7 cellular contexts compared by ENCODE assay signal in genomic region chrX:56733459-56734046, GRCh38. TPM values are rescaled to one million over a fixed set of nuclear protein-coding genes. Genes with fewer than 3 reads are reported as not detected.
DNase-seq lines count a peak whose midpoint lies in the region; ATAC-seq and TF ChIP-seq lines count a peak whose summit lies in the region.

No MANE protein-coding gene starts in this region.

- DNase-seq in GM06990 (ENCODE audit: extremely low read depth, insufficient read length) (no peak), OCI-LY7 (ENCODE audit: low spot score) (peak; percentile 54), renal cortical epithelial cell (ENCODE audit: low read depth) (peak; percentile 41)

- H3K4me3 ChIP-seq in GM06990 (replicated peaks; ENCODE audit: low read depth, low read length), result no peak overlapping the region
- no peak overlapping the region for H3K4me3 ChIP-seq in OCI-LY7 (ENCODE audit: low read depth, low read length, poor library complexity, severe bottlenecking)
- no peak overlapping the region for H3K4me3 ChIP-seq in gastroesophageal sphincter

- H3K27ac ChIP-seq in OCI-LY7 (ENCODE audit: low read depth, low read length, poor library complexity, severe bottlenecking), result no peak overlapping the region
- no peak overlapping the region for H3K27ac ChIP-seq in gastroesophageal sphincter

- POLR2A ChIA-PET in OCI-LY7 (lab: Charles Lee), result interaction anchor here (0.6 kb wide), 1 partner anchor 1142 kb away, joined by 3 read pairs; no protein-coding TSS in a partner anchor

- TF ChIP-seq CTCF in GM06990 (IDR thresholded peaks at IDR 0.05; ENCODE audit: insufficient read depth, low read length, poor library complexity, severe bottlenecking), result peak; percentile 71
- TF ChIP-seq CTCF in OCI-LY7 (conservative IDR thresholded peaks at IDR 0.05; ENCODE audit: low read length), result peak; percentile 77
- peak; percentile 26 to 74 (median 45) for TF ChIP-seq CTCF in gastroesophageal sphincter (IDR thresholded peaks at IDR 0.05)

- no peaks in the 10 kb centered on the region for H3K9me3 Mint-ChIP-seq in activated T-helper 17 cell treated with anti-CD3 and anti-CD28 coated beads, Interleukin-2, amount 50 U/mL, for 72 hours

- H2AFZ ChIP-seq in OCI-LY7 (ENCODE audit: low read length), result no peak overlapping the region

- peaks cover 56% of the 10 kb centered on the region for H3K79me2 ChIP-seq in OCI-LY7 (ENCODE audit: insufficient read depth, low read depth, low read length)

- H3K4me1 ChIP-seq in OCI-LY7 (ENCODE audit: insufficient read depth, low read length, poor library complexity, severe bottlenecking) (peaks cover 8% of the 10 kb centered on the region), gastroesophageal sphincter (peaks cover 0 to 18% (median 0%) of the 10 kb centered on the region in 3 donors)

- H3K36me3 Mint-ChIP-seq in activated T-helper 17 cell treated with anti-CD3 and anti-CD28 coated beads, Interleukin-2, amount 50 U/mL, for 72 hours (ENCODE audit: low read depth), result peaks cover 52% of the 10 kb centered on the region

- H3K27me3 Mint-ChIP-seq in activated T-helper 17 cell treated with anti-CD3 and anti-CD28 coated beads, Interleukin-2, amount 50 U/mL, for 72 hours, result no peaks in the 10 kb centered on the region

- peak; percentile 35 for ATAC-seq in HG02678 (IDR thresholded peaks at IDR 0.05; ENCODE audit: unreplicated experiment)
- peak; percentile 37 for ATAC-seq in activated T-helper 17 cell treated with anti-CD3 and anti-CD28 coated beads, Interleukin-2, amount 50 U/mL, for 72 hours (replicated peaks)
- ATAC-seq in gastroesophageal sphincter, result peak; percentile 25
- ATAC-seq in HG03045 (IDR thresholded peaks at IDR 0.05; ENCODE audit: unreplicated experiment), result no peak

- H3K4me1 Mint-ChIP-seq in activated T-helper 17 cell treated with anti-CD3 and anti-CD28 coated beads, Interleukin-2, amount 50 U/mL, for 72 hours, result peaks cover 12% of the 10 kb centered on the region

- no TSS peak for BruUV-seq in OCI-LY7 (replicated peaks; lab: Mats Ljungman, UMichigan)

- no peak for TF ChIP-seq POLR2A in gastroesophageal sphincter (IDR thresholded peaks at IDR 0.05)

- H3K9me2 ChIP-seq in OCI-LY7 (ENCODE audit: insufficient read depth, low read length), result no peaks in the 10 kb centered on the region

- 46 to 49% methylated on average over 2 of the region's 2 CpGs for WGBS in gastroesophageal sphincter (ENCODE audit: low coverage in 1 of 2), 2 donors

- no peak overlapping the region for H3K27ac Mint-ChIP-seq in activated T-helper 17 cell treated with anti-CD3 and anti-CD28 coated beads, Interleukin-2, amount 50 U/mL, for 72 hours

- TF ChIP-seq EP300 in gastroesophageal sphincter (IDR thresholded peaks at IDR 0.05), result no peak

- H3K36me3 ChIP-seq in GM06990 (ENCODE audit: control insufficient read depth, insufficient read depth, low read length), result no peaks in the 10 kb centered on the region; the same call in 1 of the 2 replicates
- peaks cover 24% of the 10 kb centered on the region for H3K36me3 ChIP-seq in OCI-LY7 (ENCODE audit: insufficient read depth, low read length)
- H3K36me3 ChIP-seq in gastroesophageal sphincter, result peaks cover 0 to 6% of the 10 kb centered on the region in 2 donors

- H3K9me3 ChIP-seq in OCI-LY7 (ENCODE audit: low read length) (no peaks in the 10 kb centered on the region), gastroesophageal sphincter (no peaks in the 10 kb centered on the region)

- intact Hi-C loops in OCI-LY7 (cut with micrococcal nuclease; ENCODE audit: unreplicated experiment), result no loop called here

- no peak overlapping the region for H3K4me3 Mint-ChIP-seq in activated T-helper 17 cell treated with anti-CD3 and anti-CD28 coated beads, Interleukin-2, amount 50 U/mL, for 72 hours

- CTCF ChIA-PET in OCI-LY7 (lab: Charles Lee; ENCODE audit: unreplicated experiment), result no interaction called here

- H3K4me2 ChIP-seq in OCI-LY7 (ENCODE audit: low read length), result no peak overlapping the region

- H4K20me1 ChIP-seq in OCI-LY7 (ENCODE audit: insufficient read depth, low read length), result no peaks in the 10 kb centered on the region

- H3K27me3 ChIP-seq in GM06990 (replicated peaks; ENCODE audit: control insufficient read depth, insufficient read depth, low read length) (no peaks in the 10 kb centered on the region), gastroesophageal sphincter (no peaks in the 10 kb centered on the region)

RNA-seq across cellular contexts. Expression of gene NBDY, which starts 4.5 kb away (rescaled TPM):
- total RNA-seq in OCI-LY7 (2014; rRNA removed; shearing (Covaris generic)), result 5.4 and 6.3 TPM in 2 replicates
- 32.9 and 38.7 TPM in 2 replicates for total RNA-seq in OCI-LY7 (2022)
- 10 to 100 TPM; 33.6 to 46.0 TPM for total RNA-seq in activated T-helper 17 cell treated with anti-CD3 and anti-CD28 coated beads, Interleukin-2, amount 50 U/mL, for 72 hours
- 10 to 100 TPM in 3 of 4 donors, 1 to 10 TPM in 1; 6.6 to 16.0 (median 12.0) TPM for total RNA-seq in gastroesophageal sphincter
- total RNA-seq in renal cortical epithelial cell, result 3.8 and 6.8 TPM in 2 replicates
